ENCODE assay signal across 11 cellular contexts in the genomic region with DNA sequence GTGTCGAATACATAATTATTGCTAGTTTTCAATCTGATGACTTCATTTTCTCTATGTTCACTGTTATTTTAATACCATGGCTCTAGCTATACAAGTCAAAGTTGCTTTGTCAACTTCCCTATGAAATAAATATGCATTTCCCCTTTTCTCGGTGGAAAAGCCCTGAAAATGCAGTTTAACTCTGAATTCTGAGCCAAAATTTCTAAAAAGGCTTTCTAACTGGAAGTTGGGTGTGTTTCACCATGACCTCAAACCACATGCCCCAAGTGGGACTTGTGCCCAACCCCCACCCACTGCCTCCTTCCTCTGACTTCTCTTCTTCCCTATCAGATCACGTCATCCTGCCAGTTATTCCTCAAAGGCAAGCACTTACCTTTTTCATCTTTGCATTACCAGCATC. TPM values are rescaled to one million over a fixed set of nuclear protein-coding genes. Genes with fewer than 3 reads are reported as not detected.
DNase-seq lines count a peak whose midpoint lies in the region; ATAC-seq and TF ChIP-seq lines count a peak whose summit lies in the region.
"Had no signal": no experiment of that assay in that cellular context is flagged by ENCODE, and none has a peak within 500 bp of the region (broad histone marks: within the 10 kb centered on the region; RNA-seq: fewer than 3 reads in every experiment).

No MANE protein-coding gene starts in this region.

- peaks cover 64% of the 10 kb centered on the region for H3K36me3 Mint-ChIP-seq in activated naive CD4-positive, alpha-beta T cell treated with anti-CD3 and anti-CD28 coated beads, Interleukin-2, amount 10 ng/mL, durations not matched to agents 7 days and 5 days
- peaks cover 23 to 35% of the 10 kb centered on the region in 2 donors for H3K36me3 Mint-ChIP-seq in activated naive CD4-positive, alpha-beta T cell treated with anti-CD3 and anti-CD28 coated beads, Interleukin-2, amount 50 U/mL, for 72 hours
- peaks cover 57% of the 10 kb centered on the region for H3K36me3 Mint-ChIP-seq in activated T-helper 17 cell treated with anti-CD3 and anti-CD28 coated beads, Interleukin-2, amount 50 U/mL, for 72 hours (ENCODE audit: low read depth)

- H3K9me3 Mint-ChIP-seq in activated naive CD4-positive, alpha-beta T cell treated with anti-CD3 and anti-CD28 coated beads, Interleukin-2, amount 10 ng/mL, durations not matched to agents 7 days and 5 days, result no peaks in the 10 kb centered on the region
- H3K9me3 Mint-ChIP-seq in activated naive CD4-positive, alpha-beta T cell treated with anti-CD3 and anti-CD28 coated beads, Interleukin-2, amount 50 U/mL, for 72 hours, result no peaks in the 10 kb centered on the region
- H3K9me3 Mint-ChIP-seq in activated T-helper 17 cell treated with anti-CD3 and anti-CD28 coated beads, Interleukin-2, amount 50 U/mL, for 72 hours, result no peaks in the 10 kb centered on the region

- no peak overlapping the region for H3K4me3 ChIP-seq in upper lobe of left lung

- H3K4me3 Mint-ChIP-seq in activated naive CD4-positive, alpha-beta T cell treated with anti-CD3 and anti-CD28 coated beads, Interleukin-2, amount 10 ng/mL, durations not matched to agents 7 days and 5 days, result no peak overlapping the region
- peak overlapping the region; percentile 50 for H3K4me3 Mint-ChIP-seq in activated T-helper 17 cell treated with anti-CD3 and anti-CD28 coated beads, Interleukin-2, amount 50 U/mL, for 72 hours

- TF ChIP-seq EP300 in upper lobe of left lung (IDR thresholded peaks at IDR 0.05), result no peak

- no peaks in the 10 kb centered on the region for H3K27me3 Mint-ChIP-seq in activated naive CD4-positive, alpha-beta T cell treated with anti-CD3 and anti-CD28 coated beads, Interleukin-2, amount 10 ng/mL, durations not matched to agents 7 days and 5 days
- no peaks in the 10 kb centered on the region for H3K27me3 Mint-ChIP-seq in activated T-helper 17 cell treated with anti-CD3 and anti-CD28 coated beads, Interleukin-2, amount 50 U/mL, for 72 hours

- peaks cover 5 to 33% (median 8%) of the 10 kb centered on the region in 4 donors for H3K4me1 ChIP-seq in upper lobe of left lung

- no peak for TF ChIP-seq CTCF in upper lobe of left lung (IDR thresholded peaks at IDR 0.05)

- DNase-seq in activated naive CD4-positive, alpha-beta T cell treated with anti-CD3 and anti-CD28 coated beads, Interleukin-2, amount 10 ng/mL, durations not matched to agents 7 days and 5 days, result peak; percentile 44
- DNase-seq in activated naive CD4-positive, alpha-beta T cell treated with anti-CD3 and anti-CD28 coated beads, Interleukin-2, amount 50 U/mL, for 72 hours (ENCODE audit: low spot score in 2 of 2), result no peak
- DNase-seq in left lobe of liver (ENCODE audit: low spot score), result no peak
- DNase-seq in upper lobe of left lung, result peak in 1 of 2 donors; percentile 79
- no peak for DNase-seq in NCI-H510A treated with DMSO at 0.1 percent for 48 hours (lab: John Stamatoyannopoulos, UW)
- no peak for DNase-seq in activated CD4-positive, CD25-positive, alpha-beta regulatory T cell treated with anti-CD3 and anti-CD28 coated beads, Interleukin-2, amount 50 U/mL, for 72 hours
- DNase-seq: cortex of kidney, Karpas-422, NCI-H774 had no signal

- no peaks in the 10 kb centered on the region for H3K9me3 ChIP-seq in upper lobe of left lung

- peaks cover 10 to 40% (median 32%) of the 10 kb centered on the region in 4 donors for H3K36me3 ChIP-seq in upper lobe of left lung

- no peaks in the 10 kb centered on the region for H3K27me3 ChIP-seq in upper lobe of left lung

- 48 to 69% methylated on average over 3 of the region's 3 CpGs for WGBS in upper lobe of left lung, 2 donors

- peak overlapping the region; percentile 77 to 84 (median 80) for H3K27ac ChIP-seq in upper lobe of left lung

- CTCF ChIA-PET in activated naive CD4-positive, alpha-beta T cell treated with anti-CD3 and anti-CD28 coated beads, Interleukin-2, amount 10 ng/mL, durations not matched to agents 7 days and 5 days (lab: Charles Lee), result no interaction called here

- TF ChIP-seq POLR2A in upper lobe of left lung (IDR thresholded peaks at IDR 0.05), result no peak

- H3K4me1 Mint-ChIP-seq in activated naive CD4-positive, alpha-beta T cell treated with anti-CD3 and anti-CD28 coated beads, Interleukin-2, amount 10 ng/mL, durations not matched to agents 7 days and 5 days, result peaks cover 66% of the 10 kb centered on the region
- H3K4me1 Mint-ChIP-seq in activated T-helper 17 cell treated with anti-CD3 and anti-CD28 coated beads, Interleukin-2, amount 50 U/mL, for 72 hours, result peaks cover 49% of the 10 kb centered on the region

- ATAC-seq in activated naive CD4-positive, alpha-beta T cell treated with anti-CD3 and anti-CD28 coated beads, Interleukin-2, amount 50 U/mL, for 72 hours, result no peak
- peak; percentile 44 for ATAC-seq in activated T-helper 17 cell treated with anti-CD3 and anti-CD28 coated beads, Interleukin-2, amount 50 U/mL, for 72 hours (replicated peaks)
- peak; percentile 34 for ATAC-seq in left lobe of liver
- ATAC-seq in upper lobe of left lung (ENCODE audit: low FRiP score in 2 of 2), result peak in 1 of 2 donors; percentile 85
- no peak for ATAC-seq in GM18868 (IDR thresholded peaks at IDR 0.05; ENCODE audit: unreplicated experiment)

- H3K27ac Mint-ChIP-seq in activated naive CD4-positive, alpha-beta T cell treated with anti-CD3 and anti-CD28 coated beads, Interleukin-2, amount 10 ng/mL, durations not matched to agents 7 days and 5 days, result peak overlapping the region; percentile 12
- H3K27ac Mint-ChIP-seq in activated naive CD4-positive, alpha-beta T cell treated with anti-CD3 and anti-CD28 coated beads, Interleukin-2, amount 50 U/mL, for 72 hours, result peak overlapping the region in 1 of 2 donors; percentile 46
- peak overlapping the region; percentile 71 for H3K27ac Mint-ChIP-seq in activated T-helper 17 cell treated with anti-CD3 and anti-CD28 coated beads, Interleukin-2, amount 50 U/mL, for 72 hours

RNA-seq across cellular contexts. Expression of a gene that starts 8.9 kb away (rescaled TPM):
- total RNA-seq in activated naive CD4-positive, alpha-beta T cell treated with anti-CD3 and anti-CD28 coated beads, Interleukin-2, amount 50 U/mL, for 72 hours, result 10 to 100 TPM; 37.3 to 48.7 TPM
- 10 to 100 TPM; 59.2 to 83.7 TPM for total RNA-seq in activated T-helper 17 cell treated with anti-CD3 and anti-CD28 coated beads, Interleukin-2, amount 50 U/mL, for 72 hours
- total RNA-seq in left lobe of liver (18.9 TPM), upper lobe of left lung (100 to 1,000 TPM in 1 of 6 donors, 10 to 100 TPM in 5; 45.7 to 174 (median 62.2) TPM)

RNA-seq across cellular contexts. Expression of a gene that starts 21.5 kb away (rescaled TPM):
- 10 to 100 TPM; 11.1 to 12.8 TPM for total RNA-seq in activated naive CD4-positive, alpha-beta T cell treated with anti-CD3 and anti-CD28 coated beads, Interleukin-2, amount 50 U/mL, for 72 hours
- 10 to 100 TPM; 13.7 to 20.9 TPM for total RNA-seq in activated T-helper 17 cell treated with anti-CD3 and anti-CD28 coated beads, Interleukin-2, amount 50 U/mL, for 72 hours
- total RNA-seq in left lobe of liver (5.3 TPM), upper lobe of left lung (10 to 100 TPM; 15.1 to 33.3 (median 22.2) TPM)

RNA-seq across cellular contexts. Expression of a gene that starts 43.7 kb away (rescaled TPM):
- total RNA-seq in activated naive CD4-positive, alpha-beta T cell treated with anti-CD3 and anti-CD28 coated beads, Interleukin-2, amount 50 U/mL, for 72 hours, result not detected
- total RNA-seq in activated T-helper 17 cell treated with anti-CD3 and anti-CD28 coated beads, Interleukin-2, amount 50 U/mL, for 72 hours, result not detected
- total RNA-seq in left lobe of liver, result not detected
- not detected for total RNA-seq in upper lobe of left lung

Comparison
In these comparisons a context has a peak if more than half of its experiments do, and no peak if none do; other contexts are left out.
1. ATAC-seq: peak in activated T-helper 17 cell treated with anti-CD3 and anti-CD28 coated beads, Interleukin-2, amount 50 U/mL, for 72 hours (single experiment) and left lobe of liver (single experiment); none in activated naive CD4-positive, alpha-beta T cell treated with anti-CD3 and anti-CD28 coated beads, Interleukin-2, amount 50 U/mL, for 72 hours (0 of 2) and GM18868 (single experiment).